13 cellular contexts compared by ENCODE assay signal in genomic region chr3:174101244-174101643, GRCh38.
DNase-seq lines count a peak whose midpoint lies in the region; ATAC-seq lines count a peak whose summit lies in the region.
"Had no signal": no experiment of that assay in that cellular context is flagged by ENCODE, and none has a peak within 500 bp of the region (broad histone marks: within the 10 kb centered on the region; RNA-seq: fewer than 3 reads in every experiment).

No MANE protein-coding gene starts in this region.

- peak; percentile 91 for ATAC-seq in GM19463 (IDR thresholded peaks at IDR 0.05; ENCODE audit: unreplicated experiment)
- ATAC-seq in HG03342 (IDR thresholded peaks at IDR 0.05; ENCODE audit: unreplicated experiment): peak; percentile 68
- no peak for ATAC-seq in GM19397 (IDR thresholded peaks at IDR 0.05; ENCODE audit: unreplicated experiment)
- ATAC-seq: gastrocnemius medialis had no signal

- peak; percentile 55 for DNase-seq in Caki2 (ENCODE audit: low read depth)
- peak; percentile 4 for DNase-seq in OCI-M1 (lab: John Stamatoyannopoulos, UW)
- DNase-seq in GDM1 (lab: John Stamatoyannopoulos, UW): no peak
- DNase-seq in mucosa of gallbladder (ENCODE audit: low spot score): no peak
- no peak for DNase-seq in NCI-H128 (lab: John Stamatoyannopoulos, UW; ENCODE audit: unreplicated experiment)
- DNase-seq: activated B cell treated with CpG ODN at 0.5 μM for 24 hours; activated effector memory CD4-positive, alpha-beta T cell treated with anti-CD3 and anti-CD28 coated beads, Interleukin-2, amount 50 U/mL, for 16 hours; gastrocnemius medialis; midbrain; right lobe of liver had no signal

- in situ Hi-C loops in Caki2 (cut with HindIII; ENCODE audit: low pct_unique_long_range_greater_than_20kb, low sequenced_read_pairs): no loop called here

Comparison
In these comparisons a context has a peak if more than half of its experiments do, and no peak if none do; other contexts are left out.
1. DNase-seq: peak in Caki2 (single experiment) and OCI-M1 (single experiment); none in GDM1 (single experiment), mucosa of gallbladder (single experiment) and NCI-H128 (single experiment).